ENCODE assay signal across 14 cellular contexts in the genomic region with DNA sequence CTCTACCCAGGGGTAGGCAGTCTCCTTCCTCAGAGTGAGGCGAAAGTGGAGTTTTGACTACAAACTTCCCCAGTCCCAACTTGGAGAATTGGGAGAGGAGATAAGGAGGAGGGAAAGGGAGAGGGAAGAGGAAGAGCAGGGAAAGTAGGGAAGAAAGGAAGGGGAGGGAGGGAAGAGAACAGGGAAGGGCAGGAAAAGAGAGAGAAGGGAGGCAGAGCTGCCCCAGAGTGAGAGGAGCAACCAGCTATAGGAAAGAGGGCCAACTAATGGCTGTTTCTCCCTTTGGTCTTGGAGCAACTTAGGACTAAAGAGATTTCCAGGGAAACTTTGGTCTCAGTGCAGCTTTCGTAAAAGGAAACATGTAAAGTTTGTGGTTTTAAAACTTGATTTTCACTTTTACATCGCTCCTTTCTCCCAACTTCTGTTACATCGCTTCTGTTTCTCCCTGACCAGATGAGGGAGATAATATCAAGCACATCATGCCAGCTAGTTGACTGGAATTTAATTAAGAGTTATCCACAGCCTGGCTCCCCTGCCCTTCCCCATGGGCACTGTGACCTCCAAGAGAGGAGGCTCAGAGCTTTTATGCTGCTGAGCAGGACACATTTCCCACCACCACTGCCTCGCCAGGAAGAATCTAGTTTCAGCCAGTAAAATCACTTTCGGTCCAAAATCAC. TPM values are rescaled to one million over a fixed set of nuclear protein-coding genes. Genes with fewer than 3 reads are reported as not detected.
DNase-seq lines count a peak whose midpoint lies in the region; ATAC-seq and TF ChIP-seq lines count a peak whose summit lies in the region.
"Had no signal": no experiment of that assay in that cellular context is flagged by ENCODE, and none has a peak within 500 bp of the region (broad histone marks: within the 10 kb centered on the region; RNA-seq: fewer than 3 reads in every experiment).

No MANE protein-coding gene starts in this region.

- peak overlapping the region; percentile 98 for H3K4me2 ChIP-seq in IMR-90 (ENCODE audit: low read depth, low read length)
- peak overlapping the region; percentile 95 for H3K4me2 ChIP-seq in smooth muscle cell

- no peak overlapping the region for H3K27ac Mint-ChIP-seq in activated CD4-positive, alpha-beta T cell treated with anti-CD3 and anti-CD28 coated beads, Interleukin-2, amount 10 ng/mL, durations not matched to agents 7 days and 5 days
- H3K27ac Mint-ChIP-seq: activated CD4-positive, alpha-beta T cell treated with anti-CD3 and anti-CD28 coated beads, Interleukin-2, amount 10 ng/mL, durations not matched to agents 24 days and 14 days had no signal

- H3K4me3 ChIP-seq in IMR-90 (ENCODE audit: insufficient read depth, low read depth, low read length), result no peak overlapping the region
- peak overlapping the region; percentile 66 for H3K4me3 ChIP-seq in brain microvascular endothelial cell (ENCODE audit: low read depth, low read length)
- H3K4me3 ChIP-seq in iPS-20b (ENCODE audit: low read length), result peak overlapping the region; percentile 78; the same call in 1 of the 2 replicates
- H3K4me3 ChIP-seq in smooth muscle cell, result no peak overlapping the region
- H3K4me3 ChIP-seq in heart right ventricle, result peak overlapping the region in 2 of 10 donors; percentile 24 to 55

- H3K9ac ChIP-seq in IMR-90 (ENCODE audit: low read depth, low read length) (no peak overlapping the region), iPS-20b (ENCODE audit: low read depth, low read length) (no peak overlapping the region), smooth muscle cell (ENCODE audit: low read depth) (no peak overlapping the region)

- H4K5ac ChIP-seq in IMR-90 (ENCODE audit: low read depth, low read length), result peak overlapping the region; percentile 25; the same call in 1 of the 2 replicates

- H4K91ac ChIP-seq in IMR-90 (ENCODE audit: insufficient read depth, low read depth, low read length), result no peak overlapping the region

- peaks cover under 1% of the 10 kb centered on the region for H3K9me3 Mint-ChIP-seq in activated CD4-positive, alpha-beta T cell treated with anti-CD3 and anti-CD28 coated beads, Interleukin-2, amount 10 ng/mL, durations not matched to agents 7 days and 5 days

- POLR2A ChIA-PET in IMR-90 (lab: Charles Lee; ENCODE audit: unreplicated experiment), result no interaction called here
- POLR2A ChIA-PET in activated CD4-positive, alpha-beta T cell treated with anti-CD3 and anti-CD28 coated beads, Interleukin-2, amount 10 ng/mL, durations not matched to agents 7 days and 5 days (lab: Charles Lee), result no interaction called here

- peak overlapping the region; percentile 7 for H3K14ac ChIP-seq in IMR-90 (replicated peaks; ENCODE audit: low read depth, low read length)

- ATAC-seq in IMR-90 (ENCODE audit: low read depth) (no peak), HG02884 (IDR thresholded peaks at IDR 0.05; ENCODE audit: unreplicated experiment) (no peak), heart right ventricle (no peak)

- H2AFZ ChIP-seq in IMR-90 (replicated peaks; ENCODE audit: low read length, poor library complexity), result peak overlapping the region; percentile 56
- no peak overlapping the region for H2AFZ ChIP-seq in smooth muscle cell (ENCODE audit: low read depth)

- peak overlapping the region in 1 of 2 experiments; percentile 46; a peak in 2 of 4 replicates for H4K8ac ChIP-seq in IMR-90 (ENCODE audit: low read depth in 2 of 2, low read length in 2 of 2)

- H3K27ac ChIP-seq in IMR-90 (ENCODE audit: insufficient read depth, low read length) (no peak overlapping the region), brain microvascular endothelial cell (no peak overlapping the region), iPS-20b (ENCODE audit: low read length) (no peak overlapping the region), smooth muscle cell (ENCODE audit: low read depth) (no peak overlapping the region), heart right ventricle (no peak overlapping the region)
- H3K27ac ChIP-seq: SK-N-MC had no signal

- H3K9me3 ChIP-seq in IMR-90 (ENCODE audit: control insufficient read depth, insufficient read depth, low read length) (no peaks in the 10 kb centered on the region), iPS-20b (ENCODE audit: insufficient read depth, low read depth, low read length) (no peaks in the 10 kb centered on the region), smooth muscle cell (replicated peaks; ENCODE audit: low read depth) (no peaks in the 10 kb centered on the region), heart right ventricle (no peaks in the 10 kb centered on the region)

- BruUV-seq in IMR-90 (replicated peaks; lab: Mats Ljungman, UMichigan), result no TSS peak

- H2AK9ac ChIP-seq in IMR-90 (replicated peaks; ENCODE audit: low read depth, low read length, poor library complexity), result peak overlapping the region; percentile 25

- no peaks in the 10 kb centered on the region for H4K20me1 ChIP-seq in IMR-90 (ENCODE audit: insufficient read depth, low read length)
- H4K20me1 ChIP-seq in smooth muscle cell (ENCODE audit: low read depth), result no peaks in the 10 kb centered on the region

- intact Hi-C loops in IMR-90 (cut with micrococcal nuclease), result no loop called here
- intact Hi-C loops in heart right ventricle (cut with DNase I), result no loop called here

- H3K27me3 ChIP-seq in IMR-90 (ENCODE audit: control insufficient read depth, insufficient read depth, low read length), result no peaks in the 10 kb centered on the region
- no peaks in the 10 kb centered on the region for H3K27me3 ChIP-seq in brain microvascular endothelial cell (replicated peaks)
- peaks cover 49% of the 10 kb centered on the region for H3K27me3 ChIP-seq in iPS-20b (ENCODE audit: insufficient read depth, low read length)
- H3K27me3 ChIP-seq in smooth muscle cell (ENCODE audit: low read depth), result peaks cover 7% of the 10 kb centered on the region
- H3K27me3 ChIP-seq in heart right ventricle, result peaks cover 0 to 45% (median 35%) of the 10 kb centered on the region in 7 donors

- no peaks in the 10 kb centered on the region for H3K36me3 Mint-ChIP-seq in activated CD4-positive, alpha-beta T cell treated with anti-CD3 and anti-CD28 coated beads, Interleukin-2, amount 10 ng/mL, durations not matched to agents 7 days and 5 days (ENCODE audit: low read depth)

- H2BK5ac ChIP-seq in IMR-90 (ENCODE audit: low read depth, low read length, poor library complexity, severe bottlenecking), result no peak overlapping the region

- TF ChIP-seq POLR2A in IMR-90 (IDR thresholded peaks at IDR 0.05; ENCODE audit: low read depth, low read length), result no peak

- no peaks in the 10 kb centered on the region for H3F3A ChIP-seq in smooth muscle cell (ENCODE audit: low read depth)

- peak overlapping the region; percentile 78 for H2AK5ac ChIP-seq in IMR-90 (ENCODE audit: low read depth, low read length)

- peaks cover 47% of the 10 kb centered on the region for H3K27me3 Mint-ChIP-seq in activated CD4-positive, alpha-beta T cell treated with anti-CD3 and anti-CD28 coated beads, Interleukin-2, amount 10 ng/mL, durations not matched to agents 7 days and 5 days

- H3K79me1 ChIP-seq in IMR-90 (ENCODE audit: low read depth in 1 of 2, low read length in 2 of 2), result 0 out of 4 replicates have a peak, but pooled peaks cover 0 to 3% of the 10 kb centered on the region in 2 experiments

- no peak overlapping the region for H3K56ac ChIP-seq in IMR-90 (ENCODE audit: extremely low read depth, insufficient read depth, low read length)

- peak overlapping the region; percentile 31 for H2BK20ac ChIP-seq in IMR-90 (ENCODE audit: low read depth, low read length)

- peaks cover 14% of the 10 kb centered on the region for H3K4me1 ChIP-seq in IMR-90 (ENCODE audit: control insufficient read depth, insufficient read depth, low read length)
- peaks cover 13% of the 10 kb centered on the region; the same call in 1 of the 2 replicates for H3K4me1 ChIP-seq in iPS-20b (ENCODE audit: insufficient read depth, low read length)
- H3K4me1 ChIP-seq in smooth muscle cell (ENCODE audit: low read depth), result peaks cover 3% of the 10 kb centered on the region
- H3K4me1 ChIP-seq in heart right ventricle, result peaks cover 4 to 32% (median 16%) of the 10 kb centered on the region in 9 donors

- H3K4me1 Mint-ChIP-seq in activated CD4-positive, alpha-beta T cell treated with anti-CD3 and anti-CD28 coated beads, Interleukin-2, amount 10 ng/mL, durations not matched to agents 7 days and 5 days, result peaks cover 19% of the 10 kb centered on the region

- H3K79me2 ChIP-seq in smooth muscle cell (ENCODE audit: low read depth), result no peaks in the 10 kb centered on the region

- no peak overlapping the region for H3K4me3 Mint-ChIP-seq in activated CD4-positive, alpha-beta T cell treated with anti-CD3 and anti-CD28 coated beads, Interleukin-2, amount 10 ng/mL, durations not matched to agents 7 days and 5 days

- H3K23ac ChIP-seq in IMR-90 (ENCODE audit: low read depth, low read length), result peak overlapping the region; percentile 73

- DNase-seq in IMR-90 (no peak), brain microvascular endothelial cell (no peak), smooth muscle cell (lab: John Stamatoyannopoulos, UW; ENCODE audit: unreplicated experiment) (no peak), SIG-M5 (lab: John Stamatoyannopoulos, UW) (no peak), heart right ventricle (no peak)
- no peak for DNase-seq in activated CD4-positive, alpha-beta T cell treated with anti-CD3 and anti-CD28 coated beads, Interleukin-2, amount 10 ng/mL, durations not matched to agents 7 days and 5 days
- DNase-seq: activated CD4-positive, alpha-beta T cell treated with anti-CD3 and anti-CD28 coated beads, Interleukin-2, amount 10 ng/mL, durations not matched to agents 24 days and 14 days; activated naive CD4-positive, alpha-beta T cell treated with Interleukin-2 at 50 U/mL for 16 hours; MV-4-11; NCI-H526; stimulated activated CD8-positive, alpha-beta memory T cell treated with anti-CD3 and anti-CD28 coated beads, Interleukin-4, amount 100 ng/mL, for 48 hours had no signal

- H3K18ac ChIP-seq in IMR-90 (ENCODE audit: low read depth, low read length), result peak overlapping the region; percentile 43

- TF ChIP-seq CTCF in IMR-90 (conservative IDR thresholded peaks at IDR 0.05; ENCODE audit: low read depth, low read length) (no peak), brain microvascular endothelial cell (IDR thresholded peaks at IDR 0.05; ENCODE audit: low read depth, low read length, missing control alignments) (no peak), smooth muscle cell (IDR thresholded peaks at IDR 0.05; ENCODE audit: borderline replicate concordance, insufficient read depth, poor library complexity, severe bottlenecking) (no peak), heart right ventricle (IDR thresholded peaks at IDR 0.05) (no peak)

- H3K36me3 ChIP-seq in IMR-90 (ENCODE audit: control insufficient read depth, insufficient read depth, low read length) (no peaks in the 10 kb centered on the region), brain microvascular endothelial cell (replicated peaks) (no peaks in the 10 kb centered on the region), iPS-20b (ENCODE audit: insufficient read depth, low read depth, low read length) (no peaks in the 10 kb centered on the region), smooth muscle cell (ENCODE audit: low read depth) (no peaks in the 10 kb centered on the region), heart right ventricle (no peaks in the 10 kb centered on the region)

- no CpG with 5 or more reads among the region's 6 CpGs for WGBS in IMR-90 (ENCODE audit: extremely low coverage in 2 of 2, insufficient read length in 1 of 2), 2 experiments
- 92% methylated on average over 6 of the region's 6 CpGs for WGBS in smooth muscle cell (ENCODE audit: low lambda C conversion rate)
- WGBS in heart right ventricle, 2 donors, result 81 to 87% methylated on average over 6 of the region's 6 CpGs

- CTCF ChIA-PET in IMR-90 (lab: Yijun Ruan, JAX), result interaction anchor here (0.6 kb wide), 1 partner anchor 34 kb away, joined by 3 read pairs; no protein-coding TSS in a partner anchor
- CTCF ChIA-PET in activated CD4-positive, alpha-beta T cell treated with anti-CD3 and anti-CD28 coated beads, Interleukin-2, amount 10 ng/mL, durations not matched to agents 7 days and 5 days (lab: Charles Lee), result interaction anchor here (1.0 kb wide), 1 partner anchor 10 kb away, joined by 5 read pairs; no protein-coding TSS in a partner anchor

- H2BK120ac ChIP-seq in IMR-90 (ENCODE audit: low read depth, low read length), result peak overlapping the region; percentile 23

- peak overlapping the region; percentile 5; the same call in 1 of the 2 replicates for H3K4ac ChIP-seq in IMR-90 (ENCODE audit: low read depth, low read length)

- TF ChIP-seq RAD21 in IMR-90 (IDR thresholded peaks at IDR 0.05; ENCODE audit: low read length), result no peak

- in situ Hi-C loops in IMR-90 (cut with MboI; ENCODE audit: low sequenced_read_pairs), result no loop called here
- in situ Hi-C loops in brain microvascular endothelial cell (cut with HindIII; ENCODE audit: low pct_ligation_motif_present, low sequenced_read_pairs), result no loop called here

- peak overlapping the region; percentile 41; the same call in 1 of the 3 replicates for H2BK15ac ChIP-seq in IMR-90 (ENCODE audit: low read depth, low read length)

- H3K9me1 ChIP-seq in IMR-90 (ENCODE audit: insufficient read depth, low read length), result no peaks in the 10 kb centered on the region

- dilution Hi-C loops in IMR-90 (cut with HindIII; ENCODE audit: low sequenced_read_pairs, unreplicated experiment), result no loop called here

RNA-seq across cellular contexts. Expression of gene CA12, which starts 1.4 kb away (rescaled TPM):
- total RNA-seq in IMR-90 (2012; rRNA removed), result 33.7 and 36.4 TPM in 2 replicates
- 52.6 and 55.2 TPM in 2 replicates for polyA plus RNA-seq in IMR-90 (2012; rRNA removed)
- 26.4 and 51.5 TPM in 2 replicates for polyA plus RNA-seq in IMR-90 (2012; cell fraction: cytosol; rRNA removed)
- 19.3 and 34.7 TPM in 2 replicates for polyA plus RNA-seq in IMR-90 (2012; cell fraction: nucleus; rRNA removed; ENCODE audit: low replicate concordance)
- 12.5 and 14.0 TPM in 2 replicates for total RNA-seq in smooth muscle cell
- 9.2 and 13.5 TPM in 2 replicates for polyA plus RNA-seq in smooth muscle cell
- 1 to 10 TPM in 1 of 10 donors, under 1 TPM in 8, not detected in 1; 0.11 to 1.3 (median 0.15) TPM for total RNA-seq in heart right ventricle
- polyA plus RNA-seq in heart right ventricle, result under 1 TPM; 0.07 to 0.67 TPM
- total RNA-seq in activated CD4-positive, alpha-beta T cell treated with anti-CD3 and anti-CD28 coated beads, Interleukin-2, amount 10 ng/mL, durations not matched to agents 7 days and 5 days, result not detected

Comparison
In these comparisons a context has a peak if more than half of its experiments do, and no peak if none do; other contexts are left out.
1. H3K4me3 ChIP-seq: peak in brain microvascular endothelial cell (single experiment) and iPS-20b (single experiment); none in IMR-90 (single experiment) and smooth muscle cell (single experiment).